ENCODE assay signal across 8 cellular contexts in genomic region chr9:4237748-4238511, GRCh38.
DNase-seq lines count a peak whose midpoint lies in the region; ATAC-seq and TF ChIP-seq lines count a peak whose summit lies in the region.

No MANE protein-coding gene starts in this region.

- H3K27ac ChIP-seq in PC-3 (ENCODE audit: low read length) (peak overlapping the region; percentile 11; the same call in 1 of the 2 replicates), esophagus muscularis mucosa (replicated peaks in 1 of 4) (peak overlapping the region in 3 of 4 donors; percentile 20 to 50 (median 39)), trophoblast cell (ENCODE audit: low read depth, low read length) (no peak overlapping the region), suprapubic skin (no peak overlapping the region)

- H4K12ac ChIP-seq in trophoblast cell (ENCODE audit: low read depth, low read length): no peak overlapping the region

- no peak for TF ChIP-seq EP300 in esophagus muscularis mucosa (IDR thresholded peaks at IDR 0.05)
- TF ChIP-seq EP300 in suprapubic skin (IDR thresholded peaks at IDR 0.05): no peak

- H3K79me2 ChIP-seq in PC-3 (ENCODE audit: low read length) (no peaks in the 10 kb centered on the region), trophoblast cell (ENCODE audit: control insufficient read depth, insufficient read depth, low read length, poor library complexity) (no peaks in the 10 kb centered on the region)

- DNase-seq in Daoy (ENCODE audit: low read depth) (peak; percentile 61), PC-3 (no peak), esophagus muscularis mucosa (ENCODE audit: extremely low spot score) (no peak), trophoblast cell (no peak), suprapubic skin (ENCODE audit: low spot score in 2 of 2) (no peak), DMS 273 treated with DMSO at 0.1 percent for 48 hours (lab: John Stamatoyannopoulos, UW) (no peak), foreskin melanocyte (no peak)

- H2AFZ ChIP-seq in PC-3 (ENCODE audit: low read length) (no peak overlapping the region), trophoblast cell (ENCODE audit: insufficient read depth, low read length, poor library complexity) (no peak overlapping the region)

- BruUV-seq in PC-3 (replicated peaks; lab: Mats Ljungman, UMichigan): no TSS peak

- intact Hi-C loops in PC-3 (cut with micrococcal nuclease) (loop anchor here (2.0 to 5.0 kb wide), 3 partner anchors 59 to 694 kb away; no protein-coding TSS in a partner anchor), esophagus muscularis mucosa (cut with DNase I) (no loop called here)

- no peak overlapping the region for H3K9ac ChIP-seq in PC-3 (ENCODE audit: low read length)
- no peak overlapping the region for H3K9ac ChIP-seq in trophoblast cell (ENCODE audit: low read length)

- no peak overlapping the region for H2BK5ac ChIP-seq in trophoblast cell (ENCODE audit: low read depth, low read length, poor library complexity)

- H3K4me1 ChIP-seq in PC-3 (ENCODE audit: insufficient read depth, low read length) (peaks cover 28% of the 10 kb centered on the region), esophagus muscularis mucosa (peaks cover 0 to 17% (median 10%) of the 10 kb centered on the region in 4 donors), trophoblast cell (ENCODE audit: control insufficient read depth in 1 of 2, insufficient read depth in 2 of 2, low read length in 2 of 2) (peaks cover 2 to 9% of the 10 kb centered on the region in 2 experiments), suprapubic skin (no peaks in the 10 kb centered on the region)

- H3K79me1 ChIP-seq in trophoblast cell (ENCODE audit: low read length): no peaks in the 10 kb centered on the region

- H3K9me2 ChIP-seq in PC-3 (replicated peaks; ENCODE audit: low read length): no peaks in the 10 kb centered on the region

- no peak for TF ChIP-seq CTCF in PC-3 (conservative IDR thresholded peaks at IDR 0.05; ENCODE audit: low read depth, low read length)
- no peak for TF ChIP-seq CTCF in esophagus muscularis mucosa (IDR thresholded peaks at IDR 0.05)
- TF ChIP-seq CTCF in suprapubic skin (IDR thresholded peaks at IDR 0.05): no peak

- CTCF ChIA-PET in PC-3 (lab: Charles Lee): no interaction called here

- H3K27me3 ChIP-seq in PC-3 (ENCODE audit: low read length) (no peaks in the 10 kb centered on the region), esophagus muscularis mucosa (no peaks in the 10 kb centered on the region), trophoblast cell (ENCODE audit: insufficient read depth, low read length) (no peaks in the 10 kb centered on the region), suprapubic skin (no peaks in the 10 kb centered on the region)

- H3K4me2 ChIP-seq in PC-3 (ENCODE audit: low read length) (0 out of 2 replicates have a peak overlapping the region, but pooled peaks have one; percentile 16), trophoblast cell (ENCODE audit: low read length) (no peak overlapping the region)

- no peak overlapping the region for H2BK12ac ChIP-seq in trophoblast cell (ENCODE audit: low read length)

- H4K8ac ChIP-seq in trophoblast cell (ENCODE audit: low read depth, low read length): no peak overlapping the region

- no peak overlapping the region for H3K4ac ChIP-seq in trophoblast cell (ENCODE audit: low read depth, low read length)

- H3K18ac ChIP-seq in trophoblast cell (ENCODE audit: low read length): no peak overlapping the region

- H3K23ac ChIP-seq in trophoblast cell (ENCODE audit: low read length): no peak overlapping the region

- H3K9me3 ChIP-seq in PC-3 (ENCODE audit: low read length) (no peaks in the 10 kb centered on the region), esophagus muscularis mucosa (no peaks in the 10 kb centered on the region), trophoblast cell (ENCODE audit: insufficient read depth, low read depth, low read length) (no peaks in the 10 kb centered on the region), suprapubic skin (no peaks in the 10 kb centered on the region)

- TF ChIP-seq POLR2A in esophagus muscularis mucosa (IDR thresholded peaks at IDR 0.05; ENCODE audit: low read depth) (no peak), suprapubic skin (IDR thresholded peaks at IDR 0.05) (no peak)

- POLR2A ChIA-PET in PC-3 (lab: Charles Lee; ENCODE audit: unreplicated experiment): no interaction called here

- WGBS in esophagus muscularis mucosa: 66% methylated on average over 6 of the region's 6 CpGs
- no CpG with 5 or more reads among the region's 6 CpGs for WGBS in trophoblast cell (ENCODE audit: extremely low coverage, insufficient coverage, insufficient read length)
- 70% methylated on average over 6 of the region's 6 CpGs for WGBS in suprapubic skin

- H3K4me3 ChIP-seq in PC-3 (ENCODE audit: low read length): no peak overlapping the region
- H3K4me3 ChIP-seq in esophagus muscularis mucosa: no peak overlapping the region
- no peak overlapping the region for H3K4me3 ChIP-seq in trophoblast cell (ENCODE audit: low read depth, low read length)
- no peak overlapping the region for H3K4me3 ChIP-seq in suprapubic skin

- H2AK5ac ChIP-seq in trophoblast cell (ENCODE audit: low read length): no peak overlapping the region

- no peaks in the 10 kb centered on the region for H4K20me1 ChIP-seq in PC-3 (ENCODE audit: low read length)

- no peak; the same call in 1 of the 2 replicates for ATAC-seq in PC-3
- ATAC-seq in HG03469 (IDR thresholded peaks at IDR 0.05; ENCODE audit: unreplicated experiment): no peak

- peak overlapping the region; percentile 5 for H2BK120ac ChIP-seq in trophoblast cell (ENCODE audit: insufficient read depth, low read length, poor library complexity)

- H3K36me3 ChIP-seq in PC-3 (ENCODE audit: low read depth, low read length): no peaks in the 10 kb centered on the region
- no peaks in the 10 kb centered on the region for H3K36me3 ChIP-seq in esophagus muscularis mucosa
- no peaks in the 10 kb centered on the region for H3K36me3 ChIP-seq in trophoblast cell (ENCODE audit: control insufficient read depth in 1 of 2, insufficient read depth in 2 of 2, low read length in 2 of 2)
- no peaks in the 10 kb centered on the region for H3K36me3 ChIP-seq in suprapubic skin

- H3K14ac ChIP-seq in trophoblast cell (ENCODE audit: low read length): no peak overlapping the region

- H4K91ac ChIP-seq in trophoblast cell (ENCODE audit: low read depth, low read length): no peak overlapping the region

- H3F3A ChIP-seq in PC-3 (ENCODE audit: low read length, unreplicated experiment): no peaks in the 10 kb centered on the region

Comparison
In these comparisons a context has a peak if more than half of its experiments do, and no peak if none do; other contexts are left out.
1. H3K27ac ChIP-seq: peak in PC-3 (single experiment) and esophagus muscularis mucosa (3 of 4); none in trophoblast cell (single experiment) and suprapubic skin (single experiment).